ENCODE assay signal across 27 cellular contexts in genomic region chr2:165157160-165157559, GRCh38.
"Had no signal": no experiment of that assay in that cellular context is flagged by ENCODE, and none has a peak within 500 bp of the region (broad histone marks: within the 10 kb centered on the region; RNA-seq: fewer than 3 reads in every experiment).

No MANE protein-coding gene starts in this region.

- H3K36me3 ChIP-seq: stomach, suprapubic skin, thoracic aorta, thyroid gland, tibial artery, transverse colon, upper lobe of left lung, upper lobe of right lung, uterus, vagina had no signal

- H3K27ac ChIP-seq: stomach, suprapubic skin, testis, thoracic aorta, thyroid gland, tibial artery, tibial nerve, transverse colon, upper lobe of left lung, upper lobe of right lung, uterus, vagina had no signal

- FAIRE-seq: urothelium cell line had no signal

- ATAC-seq: stimulated activated effector memory CD8-positive, alpha-beta T cell treated with anti-CD3 and anti-CD28 coated beads, Interleukin-12 subunit alpha, Interleukin-12 subunit beta, amount 100 ng/mL, for 72 hours; stimulated activated memory B cell treated with anti-CD40 and anti-IgM and Interleukin-4, amounts not matched to agents 10 μg/mL and 1 μg/mL and 100 μg/mL, for 72 hours; stimulated activated naive B cell treated with anti-CD40 and anti-IgM and Interleukin-4, amounts not matched to agents 10 μg/mL and 1 μg/mL and 100 μg/mL, for 72 hours; stimulated activated naive CD8-positive, alpha-beta T cell treated with anti-CD3 and anti-CD28 coated beads, Interleukin-15, amount 100 ng/mL, for 72 hours; stimulated activated naive CD8-positive, alpha-beta T cell treated with anti-CD3 and anti-CD28 coated beads, Interleukin-15, Interleukin-2, amounts not matched to agents 100 U/mL and 50 U/mL, for 24 hours; upper lobe of right lung had no signal

- H3K4me3 ChIP-seq: stomach, suprapubic skin, testis, thoracic aorta, thyroid gland, tibial artery, tibial nerve, transverse colon, upper lobe of left lung, upper lobe of right lung, uterus, vagina had no signal

- H3K4me1 ChIP-seq: stomach, suprapubic skin, testis, thyroid gland, tibial artery, tibial nerve, transverse colon, upper lobe of left lung, upper lobe of right lung, uterus, vagina had no signal

- DNase-seq: stimulated activated CD4-positive, alpha-beta T cell treated with anti-CD3 and anti-CD28 coated beads, Interleukin-2, amount 100 ng/mL, for 48 hours; stimulated activated CD4-positive, alpha-beta T cell treated with anti-CD3 and anti-CD28 coated beads, Interleukin-4, amount 100 ng/mL, for 1 hour; stimulated activated CD4-positive, alpha-beta T cell treated with anti-CD3 and anti-CD28 coated beads, Interleukin-4, amount 100 ng/mL, for 24 hours; stimulated activated CD4-positive, alpha-beta T cell treated with anti-CD3 and anti-CD28 coated beads, Interleukin-4, amount 100 ng/mL, for 4 hours; stimulated activated CD8-positive, alpha-beta memory T cell treated with anti-CD3 and anti-CD28 coated beads, Interleukin-4, amount 100 ng/mL, for 48 hours; stimulated activated naive B cell treated with anti-CD40 and anti-IgM and Interleukin-4, amounts not matched to agents 10 μg/mL and 1 μg/mL and 100 μg/mL, for 72 hours; stimulated activated naive CD4-positive, alpha-beta T cell; stimulated activated naive CD4-positive, alpha-beta T cell treated with Interleukin-2 at 50 U/mL for 16 hours; stimulated activated naive CD8-positive, alpha-beta T cell treated with anti-CD3 and anti-CD28 coated beads, Interleukin-15, amount 100 ng/mL, for 72 hours; stimulated activated naive CD8-positive, alpha-beta T cell treated with anti-CD3 and anti-CD28 coated beads, Interleukin-15, Interleukin-2, amounts not matched to agents 100 U/mL and 50 U/mL, for 24 hours; stomach; substantia nigra; testis; thyroid gland; tibial artery; transverse colon; trophoblast cell; upper lobe of left lung; upper lobe of right lung; uterus had no signal

- H3K9me3 ChIP-seq: stomach, suprapubic skin, testis, thoracic aorta, thyroid gland, tibial artery, tibial nerve, transverse colon, upper lobe of left lung, upper lobe of right lung, uterus, vagina had no signal

- H3K27me3 ChIP-seq: stomach, suprapubic skin, testis, thyroid gland, tibial artery, tibial nerve, transverse colon, upper lobe of left lung, upper lobe of right lung, uterus, vagina had no signal
